In genomic region chr2:23654756-23655155, GRCh38 we compare ENCODE assay signal across 17 cellular contexts.
A peak's percentile ranks its signal among the peaks of the same experiment; 100 is the strongest.
DNase-seq lines count a peak whose midpoint lies in the region; ATAC-seq, FAIRE-seq and TF ChIP-seq lines count a peak whose summit lies in the region.
"Had no signal": no experiment of that assay in that cellular context is flagged by ENCODE, and none has a peak within 500 bp of the region (broad histone marks: within the 10 kb centered on the region; RNA-seq: fewer than 3 reads in every experiment).

No MANE protein-coding gene starts in this region.

- ATAC-seq in foreskin keratinocyte = no peak
- ATAC-seq in CD4-positive, alpha-beta T cell (ENCODE audit: poor library complexity) = no peak
- ATAC-seq: A549 had no signal

- H3K27ac ChIP-seq in breast epithelium = no peak overlapping the region
- H3K27ac ChIP-seq in H1 (ENCODE audit: low read depth, low read length) = no peak overlapping the region
- H3K27ac ChIP-seq in foreskin keratinocyte = no peak overlapping the region
- H3K27ac ChIP-seq in CD4-positive, alpha-beta T cell (ENCODE audit: low read depth, low read length) = no peak overlapping the region
- no peak overlapping the region for H3K27ac ChIP-seq in CD8-positive, alpha-beta memory T cell (ENCODE audit: low read depth, low read length)
- H3K27ac ChIP-seq: 22Rv1, A549, C4-2B had no signal

- H3K36me3 Mint-ChIP-seq in MCF 10A (ENCODE audit: insufficient read depth, unreplicated experiment) = peaks cover 26% of the 10 kb centered on the region
- no peaks in the 10 kb centered on the region for H3K36me3 Mint-ChIP-seq in CD4-positive, alpha-beta T cell (ENCODE audit: low read depth)
- H3K36me3 Mint-ChIP-seq in CD8-positive, alpha-beta memory T cell = no peaks in the 10 kb centered on the region
- H3K36me3 Mint-ChIP-seq: CD4-positive, alpha-beta memory T cell had no signal

- H3K4me3 ChIP-seq in breast epithelium (no peak overlapping the region), H1 (ENCODE audit: extremely low read depth in 1 of 4, insufficient read depth in 2 of 4, low read depth in 3 of 4, low read length in 4 of 4) (no peak overlapping the region)
- no peak overlapping the region for H3K4me3 ChIP-seq in CD8-positive, alpha-beta memory T cell (ENCODE audit: low read length)
- H3K4me3 ChIP-seq: A549 had no signal

- no peak for TF ChIP-seq CTCF in MCF 10A (IDR thresholded peaks at IDR 0.05; ENCODE audit: unreplicated experiment)
- no peak for TF ChIP-seq CTCF in breast epithelium (IDR thresholded peaks at IDR 0.05)
- no peak for TF ChIP-seq CTCF in H1 (IDR thresholded peaks at IDR 0.05; ENCODE audit: control extremely low read depth in 1 of 3, insufficient read depth in 1 of 3, low read depth in 1 of 3, low read length in 3 of 3)
- no peak for TF ChIP-seq CTCF in foreskin keratinocyte (conservative IDR thresholded peaks at IDR 0.05)
- TF ChIP-seq CTCF in CD4-positive, alpha-beta T cell (IDR thresholded peaks at IDR 0.05) = no peak

- H2BK5ac ChIP-seq in H1 (ENCODE audit: low read depth, low read length) = no peak overlapping the region; the same call in 1 of the 2 replicates

- POLR2A ChIA-PET in MCF 10A (lab: Yijun Ruan, JAX) (no interaction called here), H1 (lab: Charles Lee; ENCODE audit: partially characterized antibody) (interaction anchor here (1.5 kb wide), 1 partner anchor 10 kb away, joined by 4 read pairs; no protein-coding TSS in a partner anchor)
- POLR2A ChIA-PET in CD4-positive, alpha-beta T cell (lab: Charles Lee) = no interaction called here
- POLR2A ChIA-PET in CD8-positive, alpha-beta memory T cell (lab: Charles Lee) = no interaction called here

- H2AFZ ChIP-seq in H1 (ENCODE audit: low read length) = no peak overlapping the region

- H3K36me3 ChIP-seq in breast epithelium = no peaks in the 10 kb centered on the region
- no peaks in the 10 kb centered on the region; a peak in 1 of 8 replicates for H3K36me3 ChIP-seq in H1 (ENCODE audit: control insufficient read depth in 2 of 4, insufficient read depth in 4 of 4, low read length in 3 of 4)
- no peaks in the 10 kb centered on the region for H3K36me3 ChIP-seq in CD8-positive, alpha-beta memory T cell (ENCODE audit: insufficient read depth, low read length)

- no peaks in the 10 kb centered on the region for H3K79me2 ChIP-seq in H1 (ENCODE audit: control insufficient read depth in 1 of 2, insufficient read depth in 2 of 2, low read length in 2 of 2)

- H3K23me2 ChIP-seq in H1 (ENCODE audit: low read depth, low read length) = no peaks in the 10 kb centered on the region

- H3K9ac ChIP-seq in H1 (replicated peaks in 1 of 4; ENCODE audit: extremely low read depth in 1 of 4, low read depth in 3 of 4, low read length in 3 of 4) = no peak overlapping the region

- no peak overlapping the region for H3K4me2 ChIP-seq in H1 (ENCODE audit: insufficient read depth in 1 of 2, low read depth in 2 of 2, low read length in 2 of 2)
- H3K4me2 ChIP-seq: A549 had no signal

- H3K18ac ChIP-seq in H1 (ENCODE audit: extremely low read depth, low read length) = no peak overlapping the region

- intact Hi-C loops in MCF 10A (cut with micrococcal nuclease) = no loop called here
- intact Hi-C loops in breast epithelium (cut with DNase I; ENCODE audit: low total_unique reads) = no loop called here
- intact Hi-C loops in CD4-positive, alpha-beta T cell (cut with DNase I, micrococcal nuclease) = no loop called here

- H2BK15ac ChIP-seq in H1 (ENCODE audit: low read length) = no peak overlapping the region

- CTCF ChIA-PET in MCF 10A (lab: Yijun Ruan, JAX) = interaction anchor here (0.9 kb wide), 1 partner anchor 31 kb away, joined by 3 read pairs; no protein-coding TSS in a partner anchor
- CTCF ChIA-PET in H1 (lab: Charles Lee; ENCODE audit: partially characterized antibody) = interaction anchor here (0.6 to 3.6 kb wide), 10 partner anchors 11 to 303 kb away, joined by 3 to 19 read pairs (median 3); no protein-coding TSS in a partner anchor
- CTCF ChIA-PET in CD4-positive, alpha-beta T cell (lab: Charles Lee) = no interaction called here
- CTCF ChIA-PET in CD8-positive, alpha-beta memory T cell (lab: Charles Lee) = no interaction called here

- no peak for TF ChIP-seq EP300 in H1 (IDR thresholded peaks at IDR 0.05; ENCODE audit: borderline replicate concordance in 1 of 2, low read depth in 2 of 2, low read length in 2 of 2)

- no peak overlapping the region for H3K56ac ChIP-seq in H1 (replicated peaks; ENCODE audit: insufficient read length, low read depth, low read length)

- TF ChIP-seq POLR2A in breast epithelium (IDR thresholded peaks at IDR 0.05) = no peak
- no peak for TF ChIP-seq POLR2A in H1 (IDR thresholded peaks at IDR 0.05; ENCODE audit: control extremely low read depth in 1 of 2, low read depth in 2 of 2, low read length in 2 of 2)

- DNase-seq in MCF 10A (ENCODE audit: unreplicated experiment) (no peak), breast epithelium (ENCODE audit: low spot score in 2 of 2) (no peak), H1 (ENCODE audit: low read depth in 1 of 2, low spot score in 2 of 2) (no peak), foreskin keratinocyte (peak; percentile 42 to 66), HK-2 (ENCODE audit: unreplicated experiment) (no peak)
- DNase-seq in CD4-positive, alpha-beta T cell = no peak
- DNase-seq in CD8-positive, alpha-beta memory T cell = no peak
- DNase-seq: AML-193; Calu3; CD4-positive, alpha-beta memory T cell; DMS79 treated with DMSO at 0.1 percent for 48 hours; GF-D8; GOT3; H9 had no signal

- H2BK20ac ChIP-seq in H1 (ENCODE audit: low read length) = no peak overlapping the region

- no peak overlapping the region for H4K5ac ChIP-seq in H1 (ENCODE audit: insufficient read length, low read depth, low read length)

- H3K79me1 ChIP-seq in H1 (ENCODE audit: low read depth, low read length) = no peaks in the 10 kb centered on the region

- H3K4me3 Mint-ChIP-seq in MCF 10A (ENCODE audit: unreplicated experiment) = no peak overlapping the region
- no peak overlapping the region for H3K4me3 Mint-ChIP-seq in CD4-positive, alpha-beta T cell
- H3K4me3 Mint-ChIP-seq in CD8-positive, alpha-beta memory T cell = no peak overlapping the region
- H3K4me3 Mint-ChIP-seq: CD4-positive, alpha-beta memory T cell; H9 had no signal

- peak overlapping the region; percentile 27 for H3K27ac Mint-ChIP-seq in MCF 10A (ENCODE audit: low read depth, unreplicated experiment)
- H3K27ac Mint-ChIP-seq in CD4-positive, alpha-beta T cell = no peak overlapping the region
- no peak overlapping the region for H3K27ac Mint-ChIP-seq in CD8-positive, alpha-beta memory T cell
- H3K27ac Mint-ChIP-seq: CD4-positive, alpha-beta memory T cell; H9 had no signal

- H3K4ac ChIP-seq in H1 (replicated peaks; ENCODE audit: insufficient read length, low read depth, low read length) = no peak overlapping the region

- H3K27me3 ChIP-seq in breast epithelium = no peaks in the 10 kb centered on the region
- no peaks in the 10 kb centered on the region for H3K27me3 ChIP-seq in H1 (replicated peaks in 1 of 4; ENCODE audit: control insufficient read depth in 3 of 4, extremely low read depth in 1 of 4, insufficient read depth in 3 of 4, low read length in 3 of 4)
- H3K27me3 ChIP-seq in foreskin keratinocyte = no peaks in the 10 kb centered on the region
- no peaks in the 10 kb centered on the region for H3K27me3 ChIP-seq in CD4-positive, alpha-beta T cell (ENCODE audit: control insufficient read depth, insufficient read depth, low read length)
- H3K27me3 ChIP-seq in CD8-positive, alpha-beta memory T cell (ENCODE audit: insufficient read depth, low read length, poor library complexity, severe bottlenecking) = no peaks in the 10 kb centered on the region

- 90% methylated on average over 6 of the region's 6 CpGs; no CpG with 5 or more reads in 1 of the 2 experiments for WGBS in H1 (ENCODE audit: extremely low coverage in 1 of 2, insufficient coverage in 1 of 2, insufficient read length in 1 of 2, insufficient replicate concordance in 2 of 2, low coverage in 1 of 2, low lambda C conversion rate in 2 of 2, missing lambda C conversion rate in 1 of 2), 2 experiments

- FAIRE-seq in H1 (lab: Jason Lieb, UNC) = no peak
- FAIRE-seq: A549 had no signal

- no peak overlapping the region for H4K91ac ChIP-seq in H1 (replicated peaks; ENCODE audit: insufficient read length, low read length)

- 0 out of 2 replicates have a peak overlapping the region, but pooled peaks have one; percentile 24 for H2AK5ac ChIP-seq in H1 (ENCODE audit: low read depth, low read length)

- H2BK12ac ChIP-seq in H1 (ENCODE audit: low read depth, low read length) = no peak overlapping the region

- H3K4me1 Mint-ChIP-seq in MCF 10A (ENCODE audit: insufficient read depth, unreplicated experiment) = peaks cover 21% of the 10 kb centered on the region
- H3K4me1 Mint-ChIP-seq in CD4-positive, alpha-beta T cell (ENCODE audit: low read depth) = no peaks in the 10 kb centered on the region
- peaks cover 0 to 2% (median 0%) of the 10 kb centered on the region in 3 donors for H3K4me1 Mint-ChIP-seq in CD8-positive, alpha-beta memory T cell
- H3K4me1 Mint-ChIP-seq: H9 had no signal

- no peaks in the 10 kb centered on the region for H3K9me3 Mint-ChIP-seq in MCF 10A (ENCODE audit: unreplicated experiment)
- no peaks in the 10 kb centered on the region for H3K9me3 Mint-ChIP-seq in CD4-positive, alpha-beta T cell
- H3K9me3 Mint-ChIP-seq in CD8-positive, alpha-beta memory T cell = no peaks in the 10 kb centered on the region
- H3K9me3 Mint-ChIP-seq: CD4-positive, alpha-beta memory T cell; H9 had no signal

- no peaks in the 10 kb centered on the region for H4K20me1 ChIP-seq in H1 (replicated peaks in 1 of 2; ENCODE audit: control insufficient read depth in 1 of 2, insufficient read depth in 2 of 2, low read length in 2 of 2)

- no peak overlapping the region for H2BK120ac ChIP-seq in H1 (replicated peaks; ENCODE audit: low read depth, low read length)

- H3K23ac ChIP-seq in H1 (ENCODE audit: insufficient read length) = no peak overlapping the region

- no peaks in the 10 kb centered on the region for H3K4me1 ChIP-seq in breast epithelium
- no peaks in the 10 kb centered on the region; a peak in 1 of 7 replicates for H3K4me1 ChIP-seq in H1 (replicated peaks in 1 of 4; ENCODE audit: control insufficient read depth in 3 of 4, insufficient read depth in 4 of 4, low read length in 3 of 4)
- H3K4me1 ChIP-seq in foreskin keratinocyte = no peaks in the 10 kb centered on the region
- no peaks in the 10 kb centered on the region for H3K4me1 ChIP-seq in CD8-positive, alpha-beta memory T cell (ENCODE audit: insufficient read depth, low read length)

- H4K8ac ChIP-seq in H1 (ENCODE audit: extremely low read depth, insufficient read depth, low read length) = no peak overlapping the region

- no peaks in the 10 kb centered on the region for H3K9me3 ChIP-seq in breast epithelium
- no peaks in the 10 kb centered on the region for H3K9me3 ChIP-seq in H1 (ENCODE audit: insufficient read depth in 2 of 2, low read depth in 1 of 2, low read length in 1 of 2)
- no peaks in the 10 kb centered on the region for H3K9me3 ChIP-seq in CD4-positive, alpha-beta T cell (ENCODE audit: control insufficient read depth, low read length)
- no peaks in the 10 kb centered on the region for H3K9me3 ChIP-seq in CD8-positive, alpha-beta memory T cell (ENCODE audit: low read length)
- H3K9me3 ChIP-seq: A549 had no signal

- no peak for TF ChIP-seq RAD21 in H1 (IDR thresholded peaks at IDR 0.05 in 1 of 2, conservative IDR thresholded peaks at IDR 0.05 in 1 of 2; ENCODE audit: low read depth in 2 of 2, low read length in 2 of 2)

- no TSS peak for BruUV-seq in MCF 10A (replicated peaks; lab: Mats Ljungman, UMichigan)

- no peak overlapping the region for H3K14ac ChIP-seq in H1 (ENCODE audit: insufficient read length)

- H3K27me3 Mint-ChIP-seq in MCF 10A (ENCODE audit: insufficient read depth, unreplicated experiment) = no peaks in the 10 kb centered on the region
- peaks cover under 1% of the 10 kb centered on the region for H3K27me3 Mint-ChIP-seq in CD4-positive, alpha-beta T cell
- H3K27me3 Mint-ChIP-seq in CD8-positive, alpha-beta memory T cell = peaks cover 2 to 19% of the 10 kb centered on the region in 2 donors

Comparison
In these comparisons a context has a peak if more than half of its experiments do, and no peak if none do; other contexts are left out.
1. DNase-seq: peak in foreskin keratinocyte (2 of 2); none in MCF 10A (single experiment), breast epithelium (0 of 2), H1 (0 of 2), CD4-positive, alpha-beta T cell (0 of 10), HK-2 (single experiment) and CD8-positive, alpha-beta memory T cell (0 of 5).
2. CTCF ChIA-PET loops: an anchor here in MCF 10A (0.9 kb wide) and H1 (0.6 to 3.6 kb wide); none called in CD4-positive, alpha-beta T cell and CD8-positive, alpha-beta memory T cell.